ENCODE assay signal across 9 cellular contexts in genomic region chr7:105677803-105678583, GRCh38.
DNase-seq lines count a peak whose midpoint lies in the region; ATAC-seq, FAIRE-seq and TF ChIP-seq lines count a peak whose summit lies in the region.
"Had no signal": no experiment of that assay in that cellular context is flagged by ENCODE, and none has a peak within 500 bp of the region (broad histone marks: within the 10 kb centered on the region; RNA-seq: fewer than 3 reads in every experiment).

No MANE protein-coding gene starts in this region.

- no peaks in the 10 kb centered on the region for H4K20me1 ChIP-seq in H1 (replicated peaks in 1 of 2; ENCODE audit: control insufficient read depth in 1 of 2, insufficient read depth in 2 of 2, low read length in 2 of 2)

- H3K36me3 Mint-ChIP-seq in activated B cell treated with CpG ODN at 0.5 μM for 24 hours (ENCODE audit: low read depth): peaks cover 8% of the 10 kb centered on the region

- H2BK120ac ChIP-seq in H1 (replicated peaks; ENCODE audit: low read depth, low read length): no peak overlapping the region

- no peak overlapping the region for H2BK15ac ChIP-seq in H1 (ENCODE audit: low read length)

- no peak for TF ChIP-seq POLR2A in H1 (IDR thresholded peaks at IDR 0.05; ENCODE audit: control extremely low read depth in 1 of 2, low read depth in 2 of 2, low read length in 2 of 2)

- H2BK12ac ChIP-seq in H1 (ENCODE audit: low read depth, low read length): no peak overlapping the region; the same call in 1 of the 2 replicates

- H3K56ac ChIP-seq in H1 (replicated peaks; ENCODE audit: insufficient read length, low read depth, low read length): no peak overlapping the region

- H4K5ac ChIP-seq in H1 (ENCODE audit: insufficient read length, low read depth, low read length): no peak overlapping the region

- peak overlapping the region; percentile 55 for H3K4ac ChIP-seq in H1 (replicated peaks; ENCODE audit: insufficient read length, low read depth, low read length)

- peaks cover 66% of the 10 kb centered on the region for H3K4me1 Mint-ChIP-seq in activated B cell treated with CpG ODN at 0.5 μM for 24 hours

- WGBS in H1 (ENCODE audit: extremely low coverage in 1 of 2, insufficient coverage in 1 of 2, insufficient read length in 1 of 2, insufficient replicate concordance in 2 of 2, low coverage in 1 of 2, low lambda C conversion rate in 2 of 2, missing lambda C conversion rate in 1 of 2), 2 experiments: 93% methylated on average over 11 of the region's 11 CpGs; no CpG with 5 or more reads in 1 of the 2 experiments

- H3K9ac ChIP-seq in H1 (replicated peaks in 1 of 4; ENCODE audit: extremely low read depth in 1 of 4, low read depth in 3 of 4, low read length in 3 of 4): no peak overlapping the region

- H3K79me2 ChIP-seq in H1 (ENCODE audit: control insufficient read depth in 1 of 2, insufficient read depth in 2 of 2, low read length in 2 of 2): no peaks in the 10 kb centered on the region

- TF ChIP-seq RAD21 in H1 (IDR thresholded peaks at IDR 0.05 in 1 of 2, conservative IDR thresholded peaks at IDR 0.05 in 1 of 2; ENCODE audit: low read depth in 2 of 2, low read length in 2 of 2): no peak

- no peak overlapping the region; the same call in 1 of the 2 replicates for H2BK20ac ChIP-seq in H1 (ENCODE audit: low read length)

- ATAC-seq in HG03378 (IDR thresholded peaks at IDR 0.05; ENCODE audit: unreplicated experiment) (peak; percentile 67), activated B cell treated with CpG ODN at 0.5 μM for 24 hours (ENCODE audit: low read depth) (peak; percentile 82)

- H3K79me1 ChIP-seq in H1 (ENCODE audit: low read depth, low read length): no peaks in the 10 kb centered on the region; the same call in 1 of the 2 replicates

- H3K23me2 ChIP-seq in H1 (ENCODE audit: low read depth, low read length): no peaks in the 10 kb centered on the region

- H2AK5ac ChIP-seq in H1 (ENCODE audit: low read depth, low read length): no peak overlapping the region

- no peak for TF ChIP-seq EP300 in H1 (IDR thresholded peaks at IDR 0.05; ENCODE audit: borderline replicate concordance in 1 of 2, low read depth in 2 of 2, low read length in 2 of 2)

- no peaks in the 10 kb centered on the region for H3K36me3 ChIP-seq in H1 (ENCODE audit: control insufficient read depth in 2 of 4, insufficient read depth in 4 of 4, low read length in 3 of 4)

- H4K91ac ChIP-seq in H1 (replicated peaks; ENCODE audit: insufficient read length, low read length): no peak overlapping the region

- no peak overlapping the region for H3K4me2 ChIP-seq in H1 (ENCODE audit: insufficient read depth in 1 of 2, low read depth in 2 of 2, low read length in 2 of 2)

- CTCF ChIA-PET in activated B cell treated with CpG ODN at 0.5 μM for 24 hours (lab: Charles Lee) (interaction anchor here (0.7 to 1.3 kb wide), 4 partner anchors 11 to 151 kb away, joined by 3 to 4 read pairs (median 3); no protein-coding TSS in a partner anchor), H1 (lab: Charles Lee; ENCODE audit: partially characterized antibody) (interaction anchor here (0.9 to 2.0 kb wide), 5 partner anchors 17 to 71 kb away, joined by 3 to 11 read pairs (median 4); no protein-coding TSS in a partner anchor)

- no peak overlapping the region for H2BK5ac ChIP-seq in H1 (ENCODE audit: low read depth, low read length)

- no peaks in the 10 kb centered on the region for H3K9me3 Mint-ChIP-seq in activated B cell treated with CpG ODN at 0.5 μM for 24 hours

- no peak for TF ChIP-seq CTCF in activated B cell treated with CpG ODN at 0.5 μM for 24 hours (IDR thresholded peaks at IDR 0.05)
- TF ChIP-seq CTCF in H1 (IDR thresholded peaks at IDR 0.05; ENCODE audit: control extremely low read depth in 1 of 3, insufficient read depth in 1 of 3, low read depth in 1 of 3, low read length in 3 of 3): no peak

- DNase-seq in NCI-H1436 (lab: John Stamatoyannopoulos, UW): peak; percentile 19
- no peak for DNase-seq in NCI-H1436 treated with DMSO at 0.1 percent for 48 hours (lab: John Stamatoyannopoulos, UW)
- no peak for DNase-seq in activated B cell treated with CpG ODN at 0.5 μM for 24 hours
- DNase-seq in H1 (ENCODE audit: low read depth in 1 of 2, low spot score in 2 of 2): no peak
- peak; percentile 16 for DNase-seq in stimulated activated CD8-positive, alpha-beta memory T cell treated with anti-CD3 and anti-CD28 coated beads, Interleukin-12 subunit alpha, Interleukin-12 subunit beta, amount 100 ng/mL, for 24 hours (ENCODE audit: extremely low read depth)
- no peak for DNase-seq in foreskin melanocyte
- DNase-seq in T1000 (lab: John Stamatoyannopoulos, UW): no peak

- FAIRE-seq in H1 (lab: Jason Lieb, UNC): no peak
- FAIRE-seq: A549 had no signal

- peaks cover 8 to 22% (median 14%) of the 10 kb centered on the region in 4 experiments for H3K4me1 ChIP-seq in H1 (replicated peaks in 1 of 4; ENCODE audit: control insufficient read depth in 3 of 4, insufficient read depth in 4 of 4, low read length in 3 of 4)

- no peak overlapping the region for H3K18ac ChIP-seq in H1 (ENCODE audit: extremely low read depth, low read length)

- intact Hi-C loops in activated B cell treated with CpG ODN at 0.5 μM for 24 hours (cut with micrococcal nuclease): loop anchor here (1.0 to 10.0 kb wide), 6 partner anchors 21 to 607 kb away; partner anchors contain the start of genes ATXN7L1 and NAMPT

- H3K27ac Mint-ChIP-seq in activated B cell treated with CpG ODN at 0.5 μM for 24 hours: peak overlapping the region; percentile 89

- peak overlapping the region; percentile 94 for H3K4me3 Mint-ChIP-seq in activated B cell treated with CpG ODN at 0.5 μM for 24 hours

- no peak overlapping the region for H2AFZ ChIP-seq in H1 (ENCODE audit: low read length)

- no peak overlapping the region for H3K27ac ChIP-seq in H1 (ENCODE audit: low read depth, low read length)
- H3K27ac ChIP-seq: A549 had no signal

- no peak overlapping the region for H3K14ac ChIP-seq in H1 (ENCODE audit: insufficient read length)

- H3K23ac ChIP-seq in H1 (ENCODE audit: insufficient read length): no peak overlapping the region

- H3K9me3 ChIP-seq in H1 (ENCODE audit: insufficient read depth in 2 of 2, low read depth in 1 of 2, low read length in 1 of 2): no peaks in the 10 kb centered on the region
- H3K9me3 ChIP-seq: A549 had no signal

- POLR2A ChIA-PET in activated B cell treated with CpG ODN at 0.5 μM for 24 hours (lab: Charles Lee) (interaction anchor here (0.7 to 3.8 kb wide), 9 partner anchors 11 to 1490 kb away, joined by 3 to 21 read pairs (median 4); partner anchors contain the start of gene HBP1), H1 (lab: Charles Lee; ENCODE audit: partially characterized antibody) (interaction anchor here (1.3 to 1.9 kb wide), 2 partner anchors 13 to 34 kb away, joined by 3 to 5 read pairs; no protein-coding TSS in a partner anchor)

- H3K4me3 ChIP-seq in H1 (ENCODE audit: extremely low read depth in 1 of 4, insufficient read depth in 2 of 4, low read depth in 3 of 4, low read length in 4 of 4): no peak overlapping the region
- H3K4me3 ChIP-seq: A549 had no signal

- H3K27me3 Mint-ChIP-seq in activated B cell treated with CpG ODN at 0.5 μM for 24 hours: no peaks in the 10 kb centered on the region

- H4K8ac ChIP-seq in H1 (ENCODE audit: extremely low read depth, insufficient read depth, low read length): no peak overlapping the region; the same call in 1 of the 2 replicates

- no peaks in the 10 kb centered on the region for H3K27me3 ChIP-seq in H1 (replicated peaks in 1 of 4; ENCODE audit: control insufficient read depth in 3 of 4, extremely low read depth in 1 of 4, insufficient read depth in 3 of 4, low read length in 3 of 4)

TF ChIP-seq in H1, 55 proteins besides CTCF, POLR2A, EP300 and RAD21:
- TF ChIP-seq GTF2F1 (IDR thresholded peaks at IDR 0.05; ENCODE audit: borderline replicate concordance, low read depth, low read length): no peak
- no peak for TF ChIP-seq TAF7 (optimal IDR thresholded peaks at IDR 0.05; ENCODE audit: borderline replicate concordance, low read depth, low read length)
- no peak for TF ChIP-seq KDM5A (IDR thresholded peaks at IDR 0.05; ENCODE audit: low read length)
- TF ChIP-seq CTBP2 (IDR thresholded peaks at IDR 0.05; ENCODE audit: borderline replicate concordance, insufficient read depth, insufficient read length, low read length): no peak
- TF ChIP-seq TBP (IDR thresholded peaks at IDR 0.05; ENCODE audit: low read depth, low read length): no peak
- TF ChIP-seq CBX8 (IDR thresholded peaks at IDR 0.05; ENCODE audit: borderline replicate concordance, low read depth, low read length): no peak
- TF ChIP-seq CHD1 (IDR thresholded peaks at IDR 0.05; ENCODE audit: low read depth, low read length): no peak

Comparison
In these comparisons a context has a peak if more than half of its experiments do, and no peak if none do; other contexts are left out.
1. DNase-seq: peak in NCI-H1436 (single experiment) and stimulated activated CD8-positive, alpha-beta memory T cell treated with anti-CD3 and anti-CD28 coated beads, Interleukin-12 subunit alpha, Interleukin-12 subunit beta, amount 100 ng/mL, for 24 hours (single experiment); none in NCI-H1436 treated with DMSO at 0.1 percent for 48 hours (single experiment), activated B cell treated with CpG ODN at 0.5 μM for 24 hours (single experiment), H1 (0 of 2), foreskin melanocyte (single experiment) and T1000 (single experiment).